9 cellular contexts compared by ENCODE assay signal in genomic region chr4:152937280-152937534, GRCh38. TPM values are rescaled to one million over a fixed set of nuclear protein-coding genes. Genes with fewer than 3 reads are reported as not detected.
DNase-seq lines count a peak whose midpoint lies in the region; ATAC-seq and TF ChIP-seq lines count a peak whose summit lies in the region.
"Had no signal": no experiment of that assay in that cellular context is flagged by ENCODE, and none has a peak within 500 bp of the region (broad histone marks: within the 10 kb centered on the region; RNA-seq: fewer than 3 reads in every experiment).

No MANE protein-coding gene starts in this region.

- H3F3A ChIP-seq in neural progenitor cell (ENCODE audit: low read depth): peaks cover 32% of the 10 kb centered on the region

- H3K27ac ChIP-seq in C4-2B (peak overlapping the region; percentile 87), neural progenitor cell (no peak overlapping the region)

- no peak for DNase-seq in MG63
- no peak for DNase-seq in neural progenitor cell (ENCODE audit: low spot score)
- no peak for DNase-seq in inferior parietal cortex (ENCODE audit: extremely low spot score)
- DNase-seq in GM13977 (ENCODE audit: low spot score): no peak
- DNase-seq: NCI-H1417 treated with DMSO at 0.1 percent for 48 hours had no signal

- peaks cover 6% of the 10 kb centered on the region for H3K9me3 Mint-ChIP-seq in neural progenitor cell

- H3K27ac Mint-ChIP-seq in neural progenitor cell: no peak overlapping the region

- H2AFZ ChIP-seq in neural progenitor cell (replicated peaks): peak overlapping the region; percentile 95

- H3K27me3 ChIP-seq in MG63 (peaks cover 20% of the 10 kb centered on the region), endocrine pancreas (ENCODE audit: control insufficient read depth, insufficient read depth, low read length) (no peaks in the 10 kb centered on the region), neural progenitor cell (peaks cover 45% of the 10 kb centered on the region)

- ATAC-seq in HG02981 (IDR thresholded peaks at IDR 0.05; ENCODE audit: unreplicated experiment) (no peak), GM21447 (IDR thresholded peaks at IDR 0.05; ENCODE audit: unreplicated experiment) (no peak)

- H3K4me1 Mint-ChIP-seq in neural progenitor cell: peaks cover 16% of the 10 kb centered on the region

- H3K4me3 Mint-ChIP-seq in neural progenitor cell: peak overlapping the region; percentile 82

- H3K4me3 ChIP-seq in MG63 (peak overlapping the region; percentile 37), endocrine pancreas (ENCODE audit: control insufficient read depth, insufficient read depth, low read length) (no peak overlapping the region), neural progenitor cell (peak overlapping the region; percentile 79)

- H3K27me3 Mint-ChIP-seq in neural progenitor cell (ENCODE audit: insufficient read depth, low read depth): peaks cover 47% of the 10 kb centered on the region

- peak overlapping the region; percentile 84 for H3K4me2 ChIP-seq in neural progenitor cell

- TF ChIP-seq CTCF in C4-2B (conservative IDR thresholded peaks at IDR 0.05) (no peak), neural progenitor cell (IDR thresholded peaks at IDR 0.05) (no peak), GM13977 (IDR thresholded peaks at IDR 0.05; ENCODE audit: extremely low read depth, insufficient read depth, missing control alignments) (no peak)

- H3K36me3 ChIP-seq in MG63 (no peaks in the 10 kb centered on the region), endocrine pancreas (ENCODE audit: control insufficient read depth, insufficient read depth, low read length) (no peaks in the 10 kb centered on the region), neural progenitor cell (no peaks in the 10 kb centered on the region)

- peaks cover 37% of the 10 kb centered on the region for H4K20me1 ChIP-seq in neural progenitor cell (ENCODE audit: low read depth)

- H3K4me1 ChIP-seq in endocrine pancreas (ENCODE audit: control insufficient read depth, insufficient read depth, low read length): no peaks in the 10 kb centered on the region
- peaks cover 23% of the 10 kb centered on the region for H3K4me1 ChIP-seq in neural progenitor cell

- peak overlapping the region; percentile 78 for H3K9ac ChIP-seq in endocrine pancreas (ENCODE audit: control insufficient read depth, insufficient read depth, low read length)
- no peak overlapping the region for H3K9ac ChIP-seq in neural progenitor cell

- H3K9me3 ChIP-seq in MG63 (no peaks in the 10 kb centered on the region), endocrine pancreas (ENCODE audit: control insufficient read depth, low read length) (no peaks in the 10 kb centered on the region), neural progenitor cell (ENCODE audit: low read depth) (no peaks in the 10 kb centered on the region)

- peaks cover 8% of the 10 kb centered on the region for H3K36me3 Mint-ChIP-seq in neural progenitor cell

- peaks cover 23% of the 10 kb centered on the region for H3K79me2 ChIP-seq in neural progenitor cell (ENCODE audit: low read depth)

- in situ Hi-C loops in GM13977 (cut with MboI; ENCODE audit: low pct_unique_long_range_greater_than_20kb, low sequenced_read_pairs, unreplicated experiment): no loop called here

RNA-seq across cellular contexts. Expression of gene FHDC1, which starts 1.1 kb away (rescaled TPM):
- total RNA-seq in MG63 (2014; rRNA removed; shearing (Covaris generic); ENCODE audit: low replicate concordance): 0.02 and 0.07 TPM in 2 replicates
- 3.0 and 4.8 TPM in 2 replicates for total RNA-seq in neural progenitor cell (ENCODE audit: low replicate concordance)
